8 cellular contexts compared by ENCODE assay signal in the genomic region with DNA sequence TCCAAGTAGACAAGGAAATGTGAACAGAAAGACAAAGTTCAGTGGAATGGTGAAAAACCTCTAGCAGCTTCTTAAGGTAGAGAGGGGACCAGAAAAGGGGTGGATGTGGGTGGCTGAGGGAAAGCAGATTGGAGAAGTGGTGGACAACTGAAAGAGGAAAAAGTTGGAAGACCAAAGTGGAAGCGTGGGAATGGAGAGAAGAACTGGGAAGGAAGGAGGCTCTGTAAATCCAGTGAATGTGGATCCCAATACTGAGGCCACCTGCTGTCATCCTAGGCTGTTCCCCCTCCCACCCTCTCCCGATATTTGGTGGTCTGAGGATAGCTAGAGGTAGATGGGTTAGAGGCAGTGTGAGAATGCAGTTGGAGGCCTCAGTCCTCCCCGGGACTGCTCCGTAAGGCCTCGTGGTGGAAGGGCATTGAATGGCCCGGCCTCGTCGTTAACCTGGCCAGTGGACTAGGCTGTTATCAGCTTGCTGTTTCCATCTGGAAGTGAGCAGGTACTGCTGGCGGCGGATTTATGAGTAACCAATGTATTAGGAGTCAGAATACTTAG. TPM values are rescaled to one million over a fixed set of nuclear protein-coding genes. Genes with fewer than 3 reads are reported as not detected.
A peak's percentile ranks its signal among the peaks of the same experiment; 100 is the strongest.
DNase-seq lines count a peak whose midpoint lies in the region; ATAC-seq and TF ChIP-seq lines count a peak whose summit lies in the region.

No MANE protein-coding gene starts in this region.

- H3K27me3 Mint-ChIP-seq in activated T-cell treated with anti-CD3 and anti-CD28 coated beads, Interleukin-2, amount 50 U/mL, for 72 hours (ENCODE audit: low read depth): no peaks in the 10 kb centered on the region

- POLR2A ChIA-PET in HEK293 (lab: Yijun Ruan, JAX): interaction anchor here (1.0 to 4.0 kb wide), 8 partner anchors 10 to 135 kb away, joined by 3 to 36 read pairs (median 10); partner anchors contain the start of genes CSRNP2 and DAZAP2

- H3K9me3 Mint-ChIP-seq in activated T-cell treated with anti-CD3 and anti-CD28 coated beads, Interleukin-2, amount 50 U/mL, for 72 hours: no peaks in the 10 kb centered on the region

- peaks cover 23% of the 10 kb centered on the region for H3K4me1 Mint-ChIP-seq in activated T-cell treated with anti-CD3 and anti-CD28 coated beads, Interleukin-2, amount 50 U/mL, for 72 hours (ENCODE audit: low read depth)

- intact Hi-C loops in left ventricle myocardium inferior (cut with micrococcal nuclease) (no loop called here), sciatic nerve (cut with DNase I) (no loop called here)

- H3K27me3 ChIP-seq in left ventricle myocardium inferior (ENCODE audit: low read depth): no peaks in the 10 kb centered on the region

- H3K9me3 ChIP-seq in HEK293 (ENCODE audit: control insufficient read depth, insufficient read depth, low read depth, low read length): no peaks in the 10 kb centered on the region
- H3K9me3 ChIP-seq in left ventricle myocardium inferior (replicated peaks): no peaks in the 10 kb centered on the region

- peak overlapping the region; percentile 97 for H3K27ac Mint-ChIP-seq in activated T-cell treated with anti-CD3 and anti-CD28 coated beads, Interleukin-2, amount 50 U/mL, for 72 hours

- ATAC-seq in activated T-cell treated with anti-CD3 and anti-CD28 coated beads, Interleukin-2, amount 50 U/mL, for 72 hours (replicated peaks in 1 of 2): no peak
- ATAC-seq in sciatic nerve (peak; percentile 24), HG03196 (IDR thresholded peaks at IDR 0.05; ENCODE audit: unreplicated experiment) (no peak), HG03354 (IDR thresholded peaks at IDR 0.05; ENCODE audit: poor library complexity, severe bottlenecking, unreplicated experiment) (no peak)

- CTCF ChIA-PET in HEK293 (lab: Yijun Ruan, JAX): interaction anchor here (0.6 to 1.9 kb wide), 10 partner anchors 11 to 478 kb away, joined by 3 to 12 read pairs (median 4); partner anchors contain the start of gene DAZAP2

- no peak for DNase-seq in activated T-cell treated with anti-CD3 and anti-CD28 coated beads, Interleukin-2, amount 50 U/mL, for 72 hours
- DNase-seq in left ventricle myocardium inferior: no peak
- no peak for DNase-seq in sciatic nerve (ENCODE audit: low spot score)
- DNase-seq in EL: no peak

- no peaks in the 10 kb centered on the region for H3K36me3 ChIP-seq in HEK293 (ENCODE audit: control insufficient read depth in 2 of 2, insufficient read depth in 1 of 2, low read length in 2 of 2)
- H3K36me3 ChIP-seq in left ventricle myocardium inferior: no peaks in the 10 kb centered on the region

- H3K36me3 Mint-ChIP-seq in activated T-cell treated with anti-CD3 and anti-CD28 coated beads, Interleukin-2, amount 50 U/mL, for 72 hours (ENCODE audit: insufficient read depth in 2 of 2): peaks cover 0 to 2% of the 10 kb centered on the region in 2 donors

- H3K27ac ChIP-seq in 22Rv1: peak overlapping the region; percentile 97
- H3K27ac ChIP-seq in HEK293 (ENCODE audit: extremely low read depth, low read depth, low read length): peak overlapping the region; percentile 91
- H3K27ac ChIP-seq in left ventricle myocardium inferior (replicated peaks): peak overlapping the region; percentile 96

- H3K4me3 ChIP-seq in HEK293 (ENCODE audit: low read depth, low read length) (peak overlapping the region; percentile 65), left ventricle myocardium inferior (peak overlapping the region; percentile 91)

- H3K4me1 ChIP-seq in HEK293 (ENCODE audit: control insufficient read depth, insufficient read depth, low read length) (peaks cover 9% of the 10 kb centered on the region), left ventricle myocardium inferior (peaks cover 31% of the 10 kb centered on the region)

- peak overlapping the region; percentile 94 to 98 for H3K4me3 Mint-ChIP-seq in activated T-cell treated with anti-CD3 and anti-CD28 coated beads, Interleukin-2, amount 50 U/mL, for 72 hours

- TF ChIP-seq CTCF in 22Rv1 (IDR thresholded peaks at IDR 0.05): no peak
- no peak for TF ChIP-seq CTCF in HEK293 (tag by site-specific recombination; IDR thresholded peaks at IDR 0.05)
- no peak for TF ChIP-seq CTCF in left ventricle myocardium inferior (IDR thresholded peaks at IDR 0.05; ENCODE audit: borderline replicate concordance)

TF ChIP-seq in HEK293, 187 proteins besides CTCF, POLR2A, EP300 and RAD21 (continues in another document):
- TF ChIP-seq ZXDB (tag by site-specific recombination; IDR thresholded peaks at IDR 0.05) (no peak), ZNF639 (tag by site-specific recombination; IDR thresholded peaks at IDR 0.05) (no peak), ZNF202 (tag by site-specific recombination; IDR thresholded peaks at IDR 0.05; ENCODE audit: borderline replicate concordance) (no peak), ZNF112 (tag by site-specific recombination; IDR thresholded peaks at IDR 0.05) (no peak), ZBTB49 (tag by site-specific recombination; IDR thresholded peaks at IDR 0.05; ENCODE audit: low read depth) (no peak), KLF1 (tag by site-specific recombination; IDR thresholded peaks at IDR 0.05) (no peak), SCRT2 (tag by site-specific recombination; IDR thresholded peaks at IDR 0.05) (no peak), SP7 (tag by site-specific recombination; IDR thresholded peaks at IDR 0.05) (0 out of 2 replicates have a peak, but pooled peaks have one; percentile 7), MZF1 (tag by site-specific recombination; IDR thresholded peaks at IDR 0.05; ENCODE audit: borderline replicate concordance) (no peak), ZNF169 (tag by site-specific recombination; IDR thresholded peaks at IDR 0.05) (no peak), ZNF426 (tag by site-specific recombination; IDR thresholded peaks at IDR 0.05) (no peak), ZNF654 (tag by site-specific recombination; IDR thresholded peaks at IDR 0.05; ENCODE audit: low read depth) (no peak), ZNF132 (tag by site-specific recombination; IDR thresholded peaks at IDR 0.05; ENCODE audit: borderline replicate concordance) (no peak)
- TF ChIP-seq, protein P1, sequence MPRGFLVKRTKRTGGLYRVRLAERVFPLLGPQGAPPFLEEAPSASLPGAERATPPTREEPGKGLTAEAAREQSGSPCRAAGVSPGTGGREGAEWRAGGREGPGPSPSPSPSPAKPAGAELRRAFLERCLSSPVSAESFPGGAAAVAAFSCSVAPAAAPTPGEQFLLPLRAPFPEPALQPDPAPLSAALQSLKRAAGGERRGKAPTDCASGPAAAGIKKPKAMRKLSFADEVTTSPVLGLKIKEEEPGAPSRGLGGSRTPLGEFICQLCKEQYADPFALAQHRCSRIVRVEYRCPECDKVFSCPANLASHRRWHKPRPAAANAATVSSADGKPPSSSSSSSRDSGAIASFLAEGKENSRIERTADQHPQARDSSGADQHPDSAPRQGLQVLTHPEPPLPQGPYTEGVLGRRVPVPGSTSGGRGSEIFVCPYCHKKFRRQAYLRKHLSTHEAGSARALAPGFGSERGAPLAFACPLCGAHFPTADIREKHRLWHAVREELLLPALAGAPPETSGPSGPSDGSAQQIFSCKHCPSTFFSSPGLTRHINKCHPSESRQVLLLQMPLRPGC (tag by site-specific recombination; IDR thresholded peaks at IDR 0.05): no peak

RNA-seq across cellular contexts. Expression of gene POU6F1, which starts 0.8 kb away (rescaled TPM):
- 10 to 100 TPM; 12.0 to 16.0 TPM for total RNA-seq in activated T-cell treated with anti-CD3 and anti-CD28 coated beads, Interleukin-2, amount 50 U/mL, for 72 hours
- total RNA-seq in left ventricle myocardium inferior (9.9 TPM), sciatic nerve (40.7 TPM)

RNA-seq across cellular contexts. Expression of gene DAZAP2, which starts 19.9 kb away (rescaled TPM):
- 100 to 1,000 TPM; 114 TPM for total RNA-seq in activated T-cell treated with anti-CD3 and anti-CD28 coated beads, Interleukin-2, amount 50 U/mL, for 72 hours
- total RNA-seq in left ventricle myocardium inferior (179 TPM), sciatic nerve (175 TPM)

RNA-seq across cellular contexts. Expression of gene TFCP2, which starts 45.7 kb away (rescaled TPM):
- 10 to 100 TPM; 36.9 to 49.2 TPM for total RNA-seq in activated T-cell treated with anti-CD3 and anti-CD28 coated beads, Interleukin-2, amount 50 U/mL, for 72 hours
- total RNA-seq in left ventricle myocardium inferior (22.8 TPM), sciatic nerve (32.2 TPM)

RNA-seq across cellular contexts. Expression of gene SMAGP, which starts 51.5 kb away (rescaled TPM):
- 1 to 10 TPM in 1 of 2 donors, under 1 TPM in 1; 0.86 to 2.1 TPM for total RNA-seq in activated T-cell treated with anti-CD3 and anti-CD28 coated beads, Interleukin-2, amount 50 U/mL, for 72 hours
- total RNA-seq in left ventricle myocardium inferior (3.3 TPM), sciatic nerve (6.2 TPM)
